In the genomic region with DNA sequence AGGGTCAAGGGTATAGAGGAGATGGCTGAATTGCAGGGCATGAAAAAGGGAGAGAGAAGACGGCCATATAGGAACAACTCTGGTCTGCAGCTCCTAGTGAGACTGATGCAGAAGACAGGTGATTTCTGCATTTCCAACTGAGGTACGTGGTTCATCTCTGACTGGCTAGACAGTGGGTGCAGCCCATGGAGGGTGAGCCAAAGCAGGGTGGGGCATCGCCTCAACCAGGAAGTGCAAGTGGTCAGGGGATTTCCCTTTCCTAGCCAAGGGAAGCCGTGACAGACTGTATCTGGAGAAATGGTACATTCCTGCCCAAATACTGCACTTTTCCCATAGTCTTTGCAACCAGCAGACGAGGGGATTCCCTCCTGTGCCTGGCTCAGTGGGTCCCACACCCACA, we compare ENCODE assay signal across 16 cellular contexts. TPM values are rescaled to one million over a fixed set of nuclear protein-coding genes. Genes with fewer than 3 reads are reported as not detected.
DNase-seq lines count a peak whose midpoint lies in the region; ATAC-seq and TF ChIP-seq lines count a peak whose summit lies in the region.
"Had no signal": no experiment of that assay in that cellular context is flagged by ENCODE, and none has a peak within 500 bp of the region (broad histone marks: within the 10 kb centered on the region; RNA-seq: fewer than 3 reads in every experiment).

No MANE protein-coding gene starts in this region.

- POLR2A ChIA-PET in CD8-positive, alpha-beta T cell (lab: Charles Lee) = interaction anchor here (1.4 to 1.5 kb wide), 2 partner anchors 23 to 158 kb away, joined by 5 read pairs; a partner anchor contains a TSS

- H3K4me1 ChIP-seq in CD8-positive, alpha-beta T cell (ENCODE audit: insufficient read depth, low read length) = peaks cover 16% of the 10 kb centered on the region
- no peaks in the 10 kb centered on the region for H3K4me1 ChIP-seq in mucosa of descending colon (ENCODE audit: low read depth)
- H3K4me1 ChIP-seq: adrenal gland, esophagus muscularis mucosa had no signal

- intact Hi-C loops in CD8-positive, alpha-beta T cell (cut with DNase I, micrococcal nuclease) = loop anchor here in 1 of 2 experiments (5.0 kb wide), 1 partner anchor 43 kb away; no protein-coding TSS in a partner anchor
- intact Hi-C loops in mucosa of descending colon (cut with DNase I, micrococcal nuclease) = no loop called here

- H3K27ac ChIP-seq in CD8-positive, alpha-beta T cell (ENCODE audit: low read depth, low read length) = no peak overlapping the region
- H3K27ac ChIP-seq: adrenal gland, esophagus muscularis mucosa, SK-N-MC had no signal

- H3K9me3 ChIP-seq in CD8-positive, alpha-beta T cell (ENCODE audit: low read length) = no peaks in the 10 kb centered on the region
- no peaks in the 10 kb centered on the region for H3K9me3 ChIP-seq in mucosa of descending colon
- H3K9me3 ChIP-seq: adrenal gland had no signal

- no peaks in the 10 kb centered on the region for H3K27me3 ChIP-seq in CD8-positive, alpha-beta T cell (ENCODE audit: insufficient read depth, low read length)
- H3K27me3 ChIP-seq: adrenal gland, esophagus muscularis mucosa had no signal

- TF ChIP-seq POLR2A in erythroblast (IDR thresholded peaks at IDR 0.05; ENCODE audit: low read length) = no peak

- no peak for TF ChIP-seq CTCF in CD8-positive, alpha-beta T cell (IDR thresholded peaks at IDR 0.05)
- TF ChIP-seq CTCF in mucosa of descending colon (IDR thresholded peaks at IDR 0.05) = no peak

- ATAC-seq in CD8-positive, alpha-beta T cell = peak; percentile 31
- ATAC-seq in mucosa of descending colon = peak; percentile 24

- no peaks in the 10 kb centered on the region for H3K36me3 ChIP-seq in CD8-positive, alpha-beta T cell (ENCODE audit: insufficient read depth, low read length)
- no peaks in the 10 kb centered on the region for H3K36me3 ChIP-seq in mucosa of descending colon (ENCODE audit: low read depth)
- H3K36me3 ChIP-seq: adrenal gland, esophagus muscularis mucosa had no signal

- peak overlapping the region; percentile 8 for H3K4me3 Mint-ChIP-seq in CD8-positive, alpha-beta T cell
- H3K4me3 Mint-ChIP-seq: stimulated activated naive CD8-positive, alpha-beta T cell treated with anti-CD3 and anti-CD28 coated beads, Interleukin-15, Interleukin-2, amounts not matched to agents 100 ng/mL and 50 ng/mL, for 24 hours had no signal

- H3K9me3 Mint-ChIP-seq in CD8-positive, alpha-beta T cell = peaks cover 5% of the 10 kb centered on the region

- H3K27ac Mint-ChIP-seq in CD8-positive, alpha-beta T cell = no peak overlapping the region
- H3K27ac Mint-ChIP-seq: naive B cell; stimulated activated naive CD8-positive, alpha-beta T cell treated with anti-CD3 and anti-CD28 coated beads, Interleukin-15, Interleukin-2, amounts not matched to agents 100 ng/mL and 50 ng/mL, for 24 hours had no signal

- H3K27me3 Mint-ChIP-seq in CD8-positive, alpha-beta T cell (ENCODE audit: low read depth) = no peaks in the 10 kb centered on the region

- H3K36me3 Mint-ChIP-seq in CD8-positive, alpha-beta T cell = no peaks in the 10 kb centered on the region

- H3K4me3 ChIP-seq in CD8-positive, alpha-beta T cell (ENCODE audit: low read depth, low read length) = no peak overlapping the region
- H3K4me3 ChIP-seq in mucosa of descending colon = no peak overlapping the region
- H3K4me3 ChIP-seq: adrenal gland, esophagus muscularis mucosa, SK-N-MC had no signal

- peaks cover 20% of the 10 kb centered on the region for H3K4me1 Mint-ChIP-seq in CD8-positive, alpha-beta T cell (ENCODE audit: low read depth)

- CTCF ChIA-PET in CD8-positive, alpha-beta T cell (lab: Charles Lee) = interaction anchor here (1.1 to 4.8 kb wide), 4 partner anchors 8 to 77 kb away, joined by 4 to 42 read pairs (median 4); no protein-coding TSS in a partner anchor

- DNase-seq in CD8-positive, alpha-beta T cell = peak in 4 of 7 experiments; percentile 26 to 60 (median 36)
- DNase-seq in T-helper 22 cell (ENCODE audit: low read depth) (peak; percentile 19), mucosa of descending colon (peak in 2 of 3 donors; percentile 29 to 48), NCI-H2107 (lab: John Stamatoyannopoulos, UW) (no peak), erythroblast (lab: John Stamatoyannopoulos, UW) (no peak), NCI-H1436 treated with DMSO at 0.1 percent for 48 hours (lab: John Stamatoyannopoulos, UW) (no peak), NCI-H1092 treated with DMSO at 0.1 percent for 48 hours (lab: John Stamatoyannopoulos, UW) (no peak)
- DNase-seq in activated effector memory CD4-positive, alpha-beta T cell treated with Interleukin-2 at 50 U/mL for 16 hours = peak; percentile 31
- DNase-seq: adrenal gland, hippocampal formation, MM.1S, naive B cell, retina had no signal

RNA-seq across cellular contexts. Expression of a gene that starts 22.6 kb away (rescaled TPM):
- 10 to 100 TPM; 27.2 to 28.3 TPM for total RNA-seq in CD8-positive, alpha-beta T cell
- total RNA-seq in mucosa of descending colon = 100 to 1,000 TPM in 2 of 3 donors, 10 to 100 TPM in 1; 95.9 to 115 (median 104) TPM

Comparison
In these comparisons a context has a peak if more than half of its experiments do, and no peak if none do; other contexts are left out.
1. DNase-seq: peak in CD8-positive, alpha-beta T cell (4 of 7), T-helper 22 cell (single experiment), activated effector memory CD4-positive, alpha-beta T cell treated with Interleukin-2 at 50 U/mL for 16 hours (single experiment) and mucosa of descending colon (2 of 3); none in NCI-H2107 (single experiment), erythroblast (0 of 2), NCI-H1436 treated with DMSO at 0.1 percent for 48 hours (single experiment) and NCI-H1092 treated with DMSO at 0.1 percent for 48 hours (single experiment).